In the genomic region with DNA sequence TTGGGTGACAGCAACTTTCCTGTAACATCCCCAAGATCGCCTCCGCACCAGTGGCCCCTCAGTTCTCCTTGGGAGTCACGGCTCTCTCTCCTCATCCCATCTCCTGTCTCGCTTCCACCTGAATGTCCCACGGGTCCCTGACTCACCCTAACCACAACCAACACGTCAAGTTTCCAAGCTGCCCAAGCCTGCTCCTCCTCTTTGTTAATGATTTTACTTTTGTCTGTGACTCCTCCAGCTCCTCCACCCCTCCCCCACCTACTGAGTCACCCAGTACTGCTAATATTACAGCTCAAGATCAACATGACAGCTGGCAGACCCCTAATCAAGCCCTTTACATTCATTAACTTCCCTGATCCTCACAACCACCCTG, we compare ENCODE assay signal across 8 cellular contexts. TPM values are rescaled to one million over a fixed set of nuclear protein-coding genes. Genes with fewer than 3 reads are reported as not detected.
DNase-seq lines count a peak whose midpoint lies in the region; ATAC-seq and TF ChIP-seq lines count a peak whose summit lies in the region.

No MANE protein-coding gene starts in this region.

- peak overlapping the region; percentile 90 for H2AK9ac ChIP-seq in IMR-90 (replicated peaks; ENCODE audit: low read depth, low read length, poor library complexity)

- no peaks in the 10 kb centered on the region for H3K27me3 Mint-ChIP-seq in activated naive CD4-positive, alpha-beta T cell treated with anti-CD3 and anti-CD28 coated beads for 36 hours (ENCODE audit: low read depth)

- peak overlapping the region; percentile 81 for H2AFZ ChIP-seq in IMR-90 (replicated peaks; ENCODE audit: low read length, poor library complexity)
- peak overlapping the region; percentile 47 for H2AFZ ChIP-seq in mesenchymal stem cell (ENCODE audit: low read depth, low read length)

- peaks cover 13% of the 10 kb centered on the region; the same call in 1 of the 2 replicates for H3K9me1 ChIP-seq in IMR-90 (ENCODE audit: insufficient read depth, low read length)

- H3K36me3 ChIP-seq in IMR-90 (ENCODE audit: control insufficient read depth, insufficient read depth, low read length) (no peaks in the 10 kb centered on the region; the same call in 1 of the 2 replicates), mesenchymal stem cell (ENCODE audit: control insufficient read depth in 1 of 2, insufficient read depth in 2 of 2, low read depth in 1 of 2, low read length in 2 of 2) (peaks cover 0 to 23% of the 10 kb centered on the region in 2 experiments)

- intact Hi-C loops in IMR-90 (cut with micrococcal nuclease) (loop anchor here (10.0 kb wide), 1 partner anchor 512 kb away; no protein-coding TSS in a partner anchor), posterior vena cava (cut with DNase I) (no loop called here)
- intact Hi-C loops in activated naive CD4-positive, alpha-beta T cell treated with anti-CD3 and anti-CD28 coated beads for 36 hours (cut with micrococcal nuclease), result loop anchor here (2.0 kb wide), 1 partner anchor 38 kb away; a partner anchor contains a TSS

- H2BK12ac ChIP-seq in mesenchymal stem cell (ENCODE audit: low read length in 2 of 2), result peak overlapping the region; percentile 21 to 34

- H3K9me3 ChIP-seq in AG04450 (ENCODE audit: control insufficient read depth, insufficient read depth, low read length), result peaks cover 6% of the 10 kb centered on the region; the same call in 1 of the 2 replicates
- no peaks in the 10 kb centered on the region for H3K9me3 ChIP-seq in IMR-90 (ENCODE audit: control insufficient read depth, insufficient read depth, low read length)
- no peaks in the 10 kb centered on the region for H3K9me3 ChIP-seq in mesenchymal stem cell (ENCODE audit: control insufficient read depth, low read length)

- H3K18ac ChIP-seq in IMR-90 (ENCODE audit: low read depth, low read length) (peak overlapping the region; percentile 22; the same call in 1 of the 2 replicates), mesenchymal stem cell (ENCODE audit: low read depth in 1 of 2, low read length in 2 of 2) (peak overlapping the region; percentile 64 to 88)

- H3K4me2 ChIP-seq in IMR-90 (ENCODE audit: low read depth, low read length), result peak overlapping the region; percentile 26; the same call in 1 of the 2 replicates
- H3K4me2 ChIP-seq in mesenchymal stem cell (ENCODE audit: low read length, poor library complexity, severe bottlenecking), result peak overlapping the region; percentile 37

- H3K4ac ChIP-seq in IMR-90 (ENCODE audit: low read depth, low read length) (peak overlapping the region; percentile 83), mesenchymal stem cell (ENCODE audit: low read depth in 1 of 2, low read length in 2 of 2) (peak overlapping the region in 1 of 2 experiments; percentile 84)

- H3K4me1 ChIP-seq in IMR-90 (ENCODE audit: control insufficient read depth, insufficient read depth, low read length) (peaks cover 11% of the 10 kb centered on the region), mesenchymal stem cell (ENCODE audit: control insufficient read depth, insufficient read depth, low read depth, low read length) (peaks cover 37% of the 10 kb centered on the region)

- H2BK20ac ChIP-seq in IMR-90 (ENCODE audit: low read depth, low read length), result peak overlapping the region; percentile 44; the same call in 1 of the 2 replicates

- TF ChIP-seq POLR2A in IMR-90 (IDR thresholded peaks at IDR 0.05; ENCODE audit: low read depth, low read length), result no peak

- no TSS peak for BruUV-seq in IMR-90 (replicated peaks; lab: Mats Ljungman, UMichigan)

- no peak for TF ChIP-seq RAD21 in IMR-90 (IDR thresholded peaks at IDR 0.05; ENCODE audit: low read length)

- CTCF ChIA-PET in AG04450 (lab: Charles Lee), result interaction anchor here (1.5 kb wide), 1 partner anchor 260 kb away, joined by 5 read pairs; no protein-coding TSS in a partner anchor
- CTCF ChIA-PET in IMR-90 (lab: Yijun Ruan, JAX), result interaction anchor here (0.7 kb wide), 2 partner anchors 241 to 253 kb away, joined by 3 read pairs; no protein-coding TSS in a partner anchor
- CTCF ChIA-PET in activated naive CD4-positive, alpha-beta T cell treated with anti-CD3 and anti-CD28 coated beads for 36 hours (lab: Charles Lee), result interaction anchor here (2.6 kb wide), 1 partner anchor 259 kb away, joined by 12 read pairs; no protein-coding TSS in a partner anchor

- peaks cover 12% of the 10 kb centered on the region for H3K4me1 Mint-ChIP-seq in activated naive CD4-positive, alpha-beta T cell treated with anti-CD3 and anti-CD28 coated beads for 36 hours (ENCODE audit: low read depth)

- ATAC-seq in IMR-90 (ENCODE audit: low read depth) (peak; percentile 71), GM21576 (IDR thresholded peaks at IDR 0.05; ENCODE audit: unreplicated experiment) (no peak)

- H2BK120ac ChIP-seq in IMR-90 (ENCODE audit: low read depth, low read length) (peak overlapping the region; percentile 71; the same call in 1 of the 2 replicates), mesenchymal stem cell (ENCODE audit: low read depth, low read length) (no peak overlapping the region)

- DNase-seq in AG04450 (ENCODE audit: low read depth, low spot score) (peak; percentile 67), IMR-90 (peak; percentile 94), mesenchymal stem cell (peak; percentile 94), GM19240 (ENCODE audit: insufficient read length, low spot score) (no peak), Kasumi-1 (lab: John Stamatoyannopoulos, UW) (no peak), posterior vena cava (ENCODE audit: low spot score) (no peak)
- DNase-seq in activated naive CD4-positive, alpha-beta T cell treated with anti-CD3 and anti-CD28 coated beads for 36 hours, result peak; percentile 69

- H4K8ac ChIP-seq in IMR-90 (ENCODE audit: low read depth in 2 of 2, low read length in 2 of 2) (peak overlapping the region; percentile 83 to 84; a peak in 3 of 4 replicates), mesenchymal stem cell (ENCODE audit: low read length) (peak overlapping the region; percentile 80)

- H2AK5ac ChIP-seq in IMR-90 (ENCODE audit: low read depth, low read length) (peak overlapping the region; percentile 85), mesenchymal stem cell (ENCODE audit: low read length, severe bottlenecking) (peak overlapping the region; percentile 97)

- H3K36me3 Mint-ChIP-seq in activated naive CD4-positive, alpha-beta T cell treated with anti-CD3 and anti-CD28 coated beads for 36 hours (ENCODE audit: low read depth), result peaks cover 34% of the 10 kb centered on the region

- H2BK5ac ChIP-seq in IMR-90 (ENCODE audit: low read depth, low read length, poor library complexity, severe bottlenecking) (peak overlapping the region; percentile 66), mesenchymal stem cell (ENCODE audit: low read depth, low read length, poor library complexity, severe bottlenecking) (peak overlapping the region; percentile 48)

- H3K23ac ChIP-seq in IMR-90 (ENCODE audit: low read depth, low read length), result peak overlapping the region; percentile 26; the same call in 1 of the 2 replicates
- H3K23ac ChIP-seq in mesenchymal stem cell (ENCODE audit: low read length in 2 of 2), result no peak overlapping the region

- H4K5ac ChIP-seq in IMR-90 (ENCODE audit: low read depth, low read length), result peak overlapping the region; percentile 62

- no peaks in the 10 kb centered on the region for H4K20me1 ChIP-seq in IMR-90 (ENCODE audit: insufficient read depth, low read length)

- H3K56ac ChIP-seq in IMR-90 (ENCODE audit: extremely low read depth, insufficient read depth, low read length), result peak overlapping the region; percentile 53; the same call in 1 of the 2 replicates

- H3K9ac ChIP-seq in IMR-90 (ENCODE audit: low read depth, low read length), result no peak overlapping the region
- peak overlapping the region; percentile 55 for H3K9ac ChIP-seq in mesenchymal stem cell (ENCODE audit: low read length)

- POLR2A ChIA-PET in AG04450 (lab: Yijun Ruan, JAX), result no interaction called here
- POLR2A ChIA-PET in IMR-90 (lab: Charles Lee; ENCODE audit: unreplicated experiment), result no interaction called here

- H3K4me3 Mint-ChIP-seq in activated naive CD4-positive, alpha-beta T cell treated with anti-CD3 and anti-CD28 coated beads for 36 hours, result no peak overlapping the region

- in situ Hi-C loops in IMR-90 (cut with MboI; ENCODE audit: low sequenced_read_pairs), result loop anchor here (10.0 kb wide), 1 partner anchor 262 kb away; no protein-coding TSS in a partner anchor

- H2BK15ac ChIP-seq in IMR-90 (ENCODE audit: low read depth, low read length), result peak overlapping the region; percentile 90; the same call in 2 of the 3 replicates
- H2BK15ac ChIP-seq in mesenchymal stem cell (ENCODE audit: low read depth, poor library complexity, severe bottlenecking), result no peak overlapping the region

- 51% methylated on average over 4 of the region's 6 CpGs; no CpG with 5 or more reads in 1 of the 2 experiments for WGBS in IMR-90 (ENCODE audit: extremely low coverage in 2 of 2, insufficient read length in 1 of 2), 2 experiments
- WGBS in mesenchymal stem cell, result 29% methylated on average over 6 of the region's 6 CpGs

- TF ChIP-seq CTCF in AG04450 (IDR thresholded peaks at IDR 0.05; ENCODE audit: low read depth, low read length) (no peak), IMR-90 (conservative IDR thresholded peaks at IDR 0.05; ENCODE audit: low read depth, low read length) (no peak)

- dilution Hi-C loops in IMR-90 (cut with HindIII; ENCODE audit: low sequenced_read_pairs, unreplicated experiment), result no loop called here

- H4K91ac ChIP-seq in IMR-90 (ENCODE audit: insufficient read depth, low read depth, low read length) (peak overlapping the region; percentile 87), mesenchymal stem cell (ENCODE audit: low read length) (peak overlapping the region; percentile 2)

- H3K79me1 ChIP-seq in IMR-90 (ENCODE audit: low read depth in 1 of 2, low read length in 2 of 2), result no peaks in the 10 kb centered on the region
- peaks cover 1% of the 10 kb centered on the region for H3K79me1 ChIP-seq in mesenchymal stem cell (replicated peaks; ENCODE audit: low read length, poor library complexity, severe bottlenecking)

- H3K27ac ChIP-seq in AG04450 (ENCODE audit: low read depth, low read length) (peak overlapping the region; percentile 52), IMR-90 (ENCODE audit: insufficient read depth, low read length) (peak overlapping the region; percentile 40; the same call in 1 of the 2 replicates), mesenchymal stem cell (ENCODE audit: low read length, poor library complexity, severe bottlenecking) (peak overlapping the region; percentile 97)

- H3K4me3 ChIP-seq in AG04450 (ENCODE audit: low read depth, low read length) (no peak overlapping the region), IMR-90 (ENCODE audit: insufficient read depth, low read depth, low read length) (no peak overlapping the region), mesenchymal stem cell (ENCODE audit: insufficient read depth in 1 of 2, low read depth in 1 of 2, low read length in 2 of 2) (peak overlapping the region in 1 of 2 experiments; percentile 41)

- H3K9me3 Mint-ChIP-seq in activated naive CD4-positive, alpha-beta T cell treated with anti-CD3 and anti-CD28 coated beads for 36 hours, result no peaks in the 10 kb centered on the region

- no peaks in the 10 kb centered on the region for H3K27me3 ChIP-seq in AG04450 (ENCODE audit: control insufficient read depth, insufficient read depth, low read length)
- no peaks in the 10 kb centered on the region for H3K27me3 ChIP-seq in IMR-90 (ENCODE audit: control insufficient read depth, insufficient read depth, low read length)
- peaks cover 0 to 3% of the 10 kb centered on the region in 2 experiments for H3K27me3 ChIP-seq in mesenchymal stem cell (ENCODE audit: control insufficient read depth in 1 of 2, insufficient read depth in 1 of 2, low read length in 2 of 2)

- peak overlapping the region; percentile 69 for H3K14ac ChIP-seq in IMR-90 (replicated peaks; ENCODE audit: low read depth, low read length)
- H3K14ac ChIP-seq in mesenchymal stem cell (ENCODE audit: low read length in 2 of 2), result no peak overlapping the region

- peak overlapping the region; percentile 87 for H3K27ac Mint-ChIP-seq in activated naive CD4-positive, alpha-beta T cell treated with anti-CD3 and anti-CD28 coated beads for 36 hours

RNA-seq across cellular contexts. Expression of a gene that starts 39.3 kb away (rescaled TPM):
- 6.1 and 6.6 TPM in 2 replicates for polyA plus RNA-seq in AG04450 (2011; rRNA removed)
- polyA minus RNA-seq in AG04450 (2011; rRNA and poly(A)+ RNA removed), result 3.2 and 7.3 TPM in 2 replicates
- 2.7 and 3.1 TPM in 2 replicates for total RNA-seq in IMR-90 (2012; rRNA removed)
- 4.0 and 4.4 TPM in 2 replicates for polyA plus RNA-seq in IMR-90 (2012; rRNA removed)
- polyA plus RNA-seq in IMR-90 (2012; cell fraction: cytosol; rRNA removed), result 0.74 and 2.6 TPM in 2 replicates
- 9.9 and 10.1 TPM in 2 replicates for polyA plus RNA-seq in IMR-90 (2012; cell fraction: nucleus; rRNA removed; ENCODE audit: low replicate concordance)
- total RNA-seq in activated naive CD4-positive, alpha-beta T cell treated with anti-CD3 and anti-CD28 coated beads for 36 hours, result 10 to 100 TPM; 70.7 to 71.2 TPM
- 2.1 TPM for polyA plus RNA-seq in mesenchymal stem cell (2013, experiment 1 of 2)
- polyA plus RNA-seq in mesenchymal stem cell (2013, experiment 2 of 2), result 2.0 TPM
- total RNA-seq in posterior vena cava, result 1 to 10 TPM; 3.1 to 3.4 TPM

Comparison
In these comparisons a context has a peak if more than half of its experiments do, and no peak if none do; other contexts are left out.
1. DNase-seq: peak in AG04450 (single experiment), IMR-90 (single experiment), activated naive CD4-positive, alpha-beta T cell treated with anti-CD3 and anti-CD28 coated beads for 36 hours (single experiment) and mesenchymal stem cell (single experiment); none in GM19240 (single experiment), Kasumi-1 (0 of 2) and posterior vena cava (single experiment).
2. H3K27ac ChIP-seq: peak in every context shown above with its lines; median percentile 97 in mesenchymal stem cell; 52 in AG04450; 40 in IMR-90.
3. RNA of a gene that starts 39.3 kb away (total RNA-seq): 70.7 to 71.2 TPM in activated naive CD4-positive, alpha-beta T cell treated with anti-CD3 and anti-CD28 coated beads for 36 hours; 3.1 to 3.4 TPM in posterior vena cava and 2.7 to 3.1 TPM in IMR-90; every median in the first group is over 10 times any median in the second.
4. intact Hi-C loops: an anchor here in IMR-90 (10.0 kb wide) and activated naive CD4-positive, alpha-beta T cell treated with anti-CD3 and anti-CD28 coated beads for 36 hours (2.0 kb wide); none called in posterior vena cava.